10 cellular contexts compared by ENCODE assay signal in genomic region chr22:45997775-45998637, GRCh38.
DNase-seq lines count a peak whose midpoint lies in the region; ATAC-seq and TF ChIP-seq lines count a peak whose summit lies in the region.
"Had no signal": no experiment of that assay in that cellular context is flagged by ENCODE, and none has a peak within 500 bp of the region (broad histone marks: within the 10 kb centered on the region; RNA-seq: fewer than 3 reads in every experiment).

No MANE protein-coding gene starts in this region.

- peak overlapping the region; percentile 48 to 66 (median 51) for H3K27ac Mint-ChIP-seq in nephron
- H3K27ac Mint-ChIP-seq: activated B cell treated with CpG ODN at 0.5 μM for 24 hours, type B pancreatic cell had no signal

- ATAC-seq in HG03378 (IDR thresholded peaks at IDR 0.05; ENCODE audit: unreplicated experiment): no peak

- peak overlapping the region; percentile 61 to 78 for H3K27ac ChIP-seq in coronary artery

- DNase-seq in AML-193 (lab: John Stamatoyannopoulos, UW): peak; percentile 67 to 70
- DNase-seq in NCI-H2196 (lab: John Stamatoyannopoulos, UW; ENCODE audit: unreplicated experiment): peak; percentile 88
- no peak for DNase-seq in coronary artery (ENCODE audit: low spot score)
- no peak for DNase-seq in NCI-H526 (lab: John Stamatoyannopoulos, UW)
- no peak for DNase-seq in NCI-H187 (lab: John Stamatoyannopoulos, UW)
- DNase-seq in medulla oblongata (ENCODE audit: extremely low spot score): no peak
- DNase-seq: activated B cell treated with CpG ODN at 0.5 μM for 24 hours had no signal

- peak overlapping the region; percentile 14 for H3K4me3 ChIP-seq in coronary artery

- H3K27me3 Mint-ChIP-seq in nephron (ENCODE audit: low read depth): peaks cover 19% of the 10 kb centered on the region
- H3K27me3 Mint-ChIP-seq: activated B cell treated with CpG ODN at 0.5 μM for 24 hours had no signal

- peaks cover 51% of the 10 kb centered on the region for H3K4me1 Mint-ChIP-seq in nephron

- no peak for TF ChIP-seq CTCF in coronary artery (IDR thresholded peaks at IDR 0.05)
- TF ChIP-seq CTCF in nephron (IDR thresholded peaks at IDR 0.05; ENCODE audit: unreplicated experiment in 3 of 3): no peak

- no peak overlapping the region for H3K4me3 Mint-ChIP-seq in nephron
- H3K4me3 Mint-ChIP-seq: activated B cell treated with CpG ODN at 0.5 μM for 24 hours, type B pancreatic cell had no signal

- H3K36me3 Mint-ChIP-seq in nephron (ENCODE audit: low read depth): no peaks in the 10 kb centered on the region
- H3K36me3 Mint-ChIP-seq: type B pancreatic cell had no signal

- H3K9me3 Mint-ChIP-seq in nephron: peaks cover 2% of the 10 kb centered on the region
- H3K9me3 Mint-ChIP-seq: activated B cell treated with CpG ODN at 0.5 μM for 24 hours, type B pancreatic cell had no signal

Comparison
In these comparisons a context has a peak if more than half of its experiments do, and no peak if none do; other contexts are left out.
1. DNase-seq: peak in AML-193 (2 of 2) and NCI-H2196 (single experiment); none in coronary artery (single experiment), NCI-H526 (0 of 2), NCI-H187 (0 of 2) and medulla oblongata (single experiment).